ENCODE assay signal across 8 cellular contexts in the genomic region with DNA sequence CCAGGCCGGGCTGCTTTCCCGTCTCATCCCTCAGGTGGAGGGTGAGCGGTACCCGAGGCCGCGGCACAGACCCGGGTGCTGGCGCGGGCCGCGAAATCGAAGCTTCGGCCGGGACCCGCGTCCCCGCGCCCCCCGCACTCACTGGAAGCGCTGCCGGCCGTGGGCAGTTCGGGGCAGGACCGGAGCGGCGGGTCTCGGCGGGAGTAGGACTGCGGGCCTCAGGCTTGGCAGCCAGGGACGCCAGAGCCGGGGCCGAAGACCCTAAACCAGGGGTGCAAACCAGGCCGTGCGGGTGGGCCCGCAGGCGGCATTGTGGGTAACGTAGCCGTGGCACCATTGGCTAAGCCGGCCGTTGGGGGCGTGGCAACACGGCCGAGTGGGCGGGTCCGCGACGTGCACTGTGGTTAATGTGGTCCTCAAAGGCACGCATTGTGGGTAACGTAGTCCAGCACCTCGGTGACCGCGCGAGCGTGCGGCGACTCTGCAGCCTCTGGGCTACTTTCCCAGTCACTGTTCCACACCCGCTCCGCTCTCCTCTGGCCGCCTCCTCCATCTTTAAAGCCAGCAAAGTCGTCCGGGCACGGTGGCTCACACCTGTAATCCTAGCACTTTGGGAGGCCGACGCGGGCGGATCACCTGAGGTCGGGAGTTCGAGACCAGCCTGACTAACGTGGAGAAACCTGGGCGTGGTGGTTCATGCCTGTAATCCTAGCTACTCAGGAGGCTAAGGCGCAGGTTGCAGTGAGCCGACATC. TPM values are rescaled to one million over a fixed set of nuclear protein-coding genes. Genes with fewer than 3 reads are reported as not detected.
DNase-seq lines count a peak whose midpoint lies in the region; ATAC-seq, FAIRE-seq and TF ChIP-seq lines count a peak whose summit lies in the region.

A gene (minus strand): TSS at position 288 of the 754 bp plus-strand sequence. CDS start 1,184 bp downstream, outside the sequence.

- H3K27ac ChIP-seq in right atrium auricular region (peak within 1 kb of the TSS; percentile 74 to 86), psoas muscle (peak within 1 kb of the TSS; percentile 78)

- H3K4me1 ChIP-seq in right atrium auricular region (peaks cover 0 to 31% of the 10 kb centered on the region in 2 donors), psoas muscle (peaks cover 19% of the 10 kb centered on the region)

- H3K4me3 ChIP-seq in right atrium auricular region (peak within 1 kb of the TSS; percentile 88 to 100), psoas muscle (peak within 1 kb of the TSS; percentile 77)

- H3K36me3 ChIP-seq in right atrium auricular region (peaks cover 18% of the 10 kb centered on the region), psoas muscle (ENCODE audit: insufficient read depth in 1 of 2, low read depth in 1 of 2) (peaks cover 0 to 35% of the 10 kb centered on the region in 2 donors)

- H3K27me3 ChIP-seq in right atrium auricular region (no peaks in the 10 kb centered on the region), psoas muscle (ENCODE audit: insufficient read depth in 3 of 3, low read length in 2 of 3) (no peaks in the 10 kb centered on the region)

- TF ChIP-seq CTCF in right atrium auricular region (IDR thresholded peaks at IDR 0.05): no peak
- no peak for TF ChIP-seq CTCF in psoas muscle (IDR thresholded peaks at IDR 0.05)

- peak; percentile 97 for FAIRE-seq in urothelium cell line (lab: Jason Lieb, UNC)

- intact Hi-C loops in psoas muscle (cut with DNase I): loop anchor here (5.0 to 10.0 kb wide), 4 partner anchors 35 to 258 kb away; a partner anchor contains a TSS

- peak; percentile 75 for TF ChIP-seq POLR2A in GM18505 (IDR thresholded peaks at IDR 0.05; ENCODE audit: borderline replicate concordance, extremely low read depth, insufficient read depth, insufficient read length)

- ATAC-seq in GM18505 (IDR thresholded peaks at IDR 0.05; ENCODE audit: unreplicated experiment) (peak; percentile 85), HG02970 (IDR thresholded peaks at IDR 0.05; ENCODE audit: low FRiP score, unreplicated experiment) (peak; percentile 83), psoas muscle (peak; percentile 92 to 97 (median 94))

- WGBS in psoas muscle, 3 donors: 2 to 3% (median 2%) methylated on average over 59 to 72 of the region's 72 CpGs

- DNase-seq in NCI-H187 treated with DMSO at 0.1 percent for 48 hours (lab: John Stamatoyannopoulos, UW): peak; percentile 52
- peak; percentile 86 to 97 (median 89) for DNase-seq in T-helper 2 cell
- peak; percentile 59 to 99 (median 96) for DNase-seq in anterior cingulate cortex (lab: John Stamatoyannopoulos, UW)
- DNase-seq in right atrium auricular region (ENCODE audit: low spot score): peak; percentile 99
- DNase-seq in psoas muscle: peak; percentile 99
- peak; percentile 97 for DNase-seq in urothelium cell line (ENCODE audit: low spot score)

- H3K9me3 ChIP-seq in right atrium auricular region (no peaks in the 10 kb centered on the region), psoas muscle (no peaks in the 10 kb centered on the region)

RNA-seq across cellular contexts. Expression of the gene that starts here (rescaled TPM):
- 1 to 10 TPM; 4.3 to 7.5 TPM for total RNA-seq in right atrium auricular region
- total RNA-seq in psoas muscle: 1 to 10 TPM; 4.8 to 8.9 (median 7.9) TPM
- 1 to 10 TPM; 3.7 to 8.4 (median 5.1) TPM for polyA plus RNA-seq in psoas muscle

Comparison
In these comparisons a context has a peak if more than half of its experiments do, and no peak if none do; other contexts are left out.
1. Peak in every context shown above with its lines: DNase-seq, ATAC-seq, H3K4me3 ChIP-seq and H3K27ac ChIP-seq.